8 cellular contexts compared by ENCODE assay signal in the genomic region with DNA sequence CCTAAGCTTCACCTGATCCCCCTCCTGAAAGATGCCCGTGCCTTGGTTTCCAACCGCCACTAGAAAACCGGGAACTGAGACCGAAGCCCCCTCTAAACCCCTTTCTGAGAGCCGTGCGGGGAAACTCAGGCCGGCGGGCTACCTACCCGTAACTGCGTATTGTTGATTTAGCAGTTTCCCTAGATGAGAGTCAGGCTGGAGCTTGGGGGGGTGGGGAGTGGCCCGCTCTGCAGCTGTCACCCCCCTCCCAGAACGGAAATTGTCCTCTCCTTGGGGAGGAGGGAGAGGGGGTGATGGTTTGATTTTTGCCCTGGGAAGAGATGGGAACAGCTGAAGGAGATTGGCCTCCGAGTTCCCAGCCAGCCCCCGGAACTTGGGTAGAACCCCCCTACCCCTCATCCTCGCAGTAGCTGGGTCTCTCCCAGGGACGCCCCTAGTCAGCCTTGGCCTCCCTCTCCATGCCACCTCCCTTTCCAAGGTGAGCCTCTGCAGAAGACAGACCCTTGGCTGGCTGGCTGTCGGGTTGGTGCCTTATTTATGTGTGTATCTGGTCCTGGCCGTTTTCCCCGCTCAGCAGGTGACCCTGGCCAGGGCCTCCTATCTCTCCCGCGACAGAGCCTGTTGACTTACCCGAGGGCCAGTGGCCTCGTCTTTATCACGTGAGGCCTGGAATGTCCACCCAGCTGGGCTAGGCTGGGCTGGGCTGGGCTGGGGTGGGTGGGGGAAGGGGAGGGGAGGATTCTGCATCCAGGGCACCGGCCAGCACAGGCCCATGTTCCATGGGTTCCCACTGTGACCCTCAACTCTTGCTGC. TPM values are rescaled to one million over a fixed set of nuclear protein-coding genes. Genes with fewer than 3 reads are reported as not detected.
A peak's percentile ranks its signal among the peaks of the same experiment; 100 is the strongest.
DNase-seq lines count a peak whose midpoint lies in the region; ATAC-seq and TF ChIP-seq lines count a peak whose summit lies in the region.

No MANE protein-coding gene starts in this region.

- peak overlapping the region; percentile 93 for H3K27ac ChIP-seq in hepatocyte

- no peaks in the 10 kb centered on the region for H3K9me2 ChIP-seq in hepatocyte (replicated peaks; ENCODE audit: insufficient read depth)

- H3K36me3 ChIP-seq in adipocyte (ENCODE audit: control insufficient read depth, insufficient read depth, low read length, severe bottlenecking) (no peaks in the 10 kb centered on the region), hepatocyte (replicated peaks; ENCODE audit: insufficient read depth, low read depth) (no peaks in the 10 kb centered on the region)

- H3K4me3 ChIP-seq in adipocyte (ENCODE audit: low read length), result peak overlapping the region; percentile 91
- peak overlapping the region; percentile 97 for H3K4me3 ChIP-seq in hepatocyte

- H3K9me3 ChIP-seq in adipocyte (ENCODE audit: control insufficient read depth, low read length) (no peaks in the 10 kb centered on the region), hepatocyte (ENCODE audit: low read depth) (no peaks in the 10 kb centered on the region)

- no peaks in the 10 kb centered on the region for H3K27me3 ChIP-seq in adipocyte (replicated peaks; ENCODE audit: control insufficient read depth, insufficient read depth, low read length)
- no peaks in the 10 kb centered on the region for H3K27me3 ChIP-seq in hepatocyte

- TF ChIP-seq CTCF in hepatocyte (IDR thresholded peaks at IDR 0.05; ENCODE audit: poor library complexity), result no peak

- DNase-seq in NCI-H748 (lab: John Stamatoyannopoulos, UW; ENCODE audit: unreplicated experiment) (peak; percentile 27), NCI-H748 treated with DMSO at 0.1 percent for 48 hours (lab: John Stamatoyannopoulos, UW) (no peak), adipocyte (ENCODE audit: low read depth) (peak; percentile 76), hepatocyte (ENCODE audit: low spot score) (peak; percentile 88), retina (peak; percentile 68), RKO (ENCODE audit: low spot score) (no peak), NCI-H1694 treated with DMSO at 0.1 percent for 48 hours (lab: John Stamatoyannopoulos, UW) (no peak)

- H4K20me1 ChIP-seq in hepatocyte (ENCODE audit: insufficient read depth, poor library complexity, severe bottlenecking), result peaks cover 29% of the 10 kb centered on the region

- H3K4me1 ChIP-seq in adipocyte (ENCODE audit: control insufficient read depth, insufficient read depth, low read length) (peaks cover 61% of the 10 kb centered on the region), hepatocyte (ENCODE audit: insufficient read depth) (peaks cover 62% of the 10 kb centered on the region)

- 22% methylated on average over 22 of the region's 25 CpGs for WGBS in hepatocyte (ENCODE audit: low lambda C conversion rate, missing lambda C conversion rate)

- ATAC-seq in GM18870 (IDR thresholded peaks at IDR 0.05; ENCODE audit: unreplicated experiment), result no peak

- peak overlapping the region; percentile 94 for H3K4me2 ChIP-seq in hepatocyte

- no peak overlapping the region for H2AFZ ChIP-seq in hepatocyte

- peak overlapping the region; percentile 95 for H3K9ac ChIP-seq in adipocyte (ENCODE audit: low read length)

- H3K79me2 ChIP-seq in hepatocyte, result peaks cover 68% of the 10 kb centered on the region

RNA-seq across cellular contexts. Expression of gene CXXC5, which starts 2.7 kb away (rescaled TPM):
- 90.9 and 110 TPM in 2 replicates for total RNA-seq in hepatocyte
- 98.7 and 106 TPM in 2 replicates for polyA plus RNA-seq in hepatocyte

Comparison
In these comparisons a context has a peak if more than half of its experiments do, and no peak if none do; other contexts are left out.
1. DNase-seq: peak in NCI-H748 (single experiment), adipocyte (single experiment), hepatocyte (single experiment) and retina (single experiment); none in NCI-H748 treated with DMSO at 0.1 percent for 48 hours (single experiment), RKO (single experiment) and NCI-H1694 treated with DMSO at 0.1 percent for 48 hours (single experiment).